Comparison of ENCODE assay signal across 9 cellular contexts in genomic region chr2:177281400-177282021, GRCh38. TPM values are rescaled to one million over a fixed set of nuclear protein-coding genes. Genes with fewer than 3 reads are reported as not detected.
A peak's percentile ranks its signal among the peaks of the same experiment; 100 is the strongest.
DNase-seq lines count a peak whose midpoint lies in the region; ATAC-seq and TF ChIP-seq lines count a peak whose summit lies in the region.
"Had no signal": no experiment of that assay in that cellular context is flagged by ENCODE, and none has a peak within 500 bp of the region (broad histone marks: within the 10 kb centered on the region; RNA-seq: fewer than 3 reads in every experiment).

No MANE protein-coding gene starts in this region.

- H3K4me3 ChIP-seq in Panc1 (ENCODE audit: low read depth in 2 of 2, low read length in 2 of 2) (no peak overlapping the region), mucosa of descending colon (no peak overlapping the region)

- ATAC-seq in GM18520 (IDR thresholded peaks at IDR 0.05; ENCODE audit: unreplicated experiment), result peak; percentile 37
- ATAC-seq in HG02610 (IDR thresholded peaks at IDR 0.05; ENCODE audit: unreplicated experiment), result peak; percentile 80
- no peak; the same call in 1 of the 2 replicates for ATAC-seq in Panc1
- ATAC-seq in mucosa of descending colon, result peak; percentile 59
- ATAC-seq in HG02973 (IDR thresholded peaks at IDR 0.05; ENCODE audit: unreplicated experiment), result no peak

- intact Hi-C loops in Panc1 (cut with micrococcal nuclease; ENCODE audit: unreplicated experiment), result no loop called here
- intact Hi-C loops in mucosa of descending colon (cut with DNase I, micrococcal nuclease), result no loop called here
- intact Hi-C loops in posterior cingulate gyrus (cut with DNase I), result no loop called here

- DNase-seq in Panc1 (ENCODE audit: low read depth, low spot score) (no peak), mucosa of descending colon (no peak), LoVo (ENCODE audit: low spot score) (no peak), posterior cingulate gyrus (no peak), NCI-H524 (lab: John Stamatoyannopoulos, UW) (no peak)
- DNase-seq: NCI-H526 had no signal

- H3K9me3 ChIP-seq in Panc1 (ENCODE audit: control insufficient read depth, insufficient read depth, low read depth, low read length) (no peaks in the 10 kb centered on the region), mucosa of descending colon (no peaks in the 10 kb centered on the region)

- H3K4me1 ChIP-seq in Panc1 (ENCODE audit: control insufficient read depth, insufficient read depth, low read length) (no peaks in the 10 kb centered on the region; the same call in 1 of the 2 replicates), mucosa of descending colon (ENCODE audit: low read depth) (no peaks in the 10 kb centered on the region)

- H3K27ac ChIP-seq in Panc1 (ENCODE audit: low read length), result 0 out of 2 replicates have a peak overlapping the region, but pooled peaks have one; percentile 23

- POLR2A ChIA-PET in Panc1 (lab: Charles Lee), result interaction anchor here (0.6 to 0.9 kb wide), 2 partner anchors 17 to 115 kb away, joined by 3 to 14 read pairs; no protein-coding TSS in a partner anchor

- CTCF ChIA-PET in Panc1 (lab: Charles Lee), result no interaction called here

- H3K36me3 ChIP-seq in Panc1 (ENCODE audit: control insufficient read depth, insufficient read depth, low read length) (no peaks in the 10 kb centered on the region), mucosa of descending colon (ENCODE audit: low read depth) (no peaks in the 10 kb centered on the region)

- no TSS peak for BruUV-seq in Panc1 (replicated peaks; lab: Mats Ljungman, UMichigan)

- TF ChIP-seq CTCF in Panc1 (IDR thresholded peaks at IDR 0.05) (no peak), mucosa of descending colon (IDR thresholded peaks at IDR 0.05) (no peak)

- no peaks in the 10 kb centered on the region for H3K27me3 ChIP-seq in Panc1 (ENCODE audit: control insufficient read depth, insufficient read depth, low read length)

- in situ Hi-C loops in Panc1 (cut with HindIII; ENCODE audit: low pct_unique_long_range_greater_than_20kb, low sequenced_read_pairs), result no loop called here

RNA-seq across cellular contexts. Expression of gene NFE2L2, which starts 17.0 kb away (rescaled TPM):
- total RNA-seq in Panc1 (2021; ENCODE audit: unreplicated experiment) (104 TPM), mucosa of descending colon (100 to 1,000 TPM in 1 of 3 donors, 10 to 100 TPM in 2; 84.3 to 105 (median 99.1) TPM)
- 58.2 TPM for polyA plus RNA-seq in Panc1 (2012; ENCODE audit: insufficient read length)

Comparison
In these comparisons a context has a peak if more than half of its experiments do, and no peak if none do; other contexts are left out.
1. ATAC-seq: peak in GM18520 (single experiment), HG02610 (single experiment) and mucosa of descending colon (single experiment); none in Panc1 (single experiment) and HG02973 (single experiment).